In the genomic region with DNA sequence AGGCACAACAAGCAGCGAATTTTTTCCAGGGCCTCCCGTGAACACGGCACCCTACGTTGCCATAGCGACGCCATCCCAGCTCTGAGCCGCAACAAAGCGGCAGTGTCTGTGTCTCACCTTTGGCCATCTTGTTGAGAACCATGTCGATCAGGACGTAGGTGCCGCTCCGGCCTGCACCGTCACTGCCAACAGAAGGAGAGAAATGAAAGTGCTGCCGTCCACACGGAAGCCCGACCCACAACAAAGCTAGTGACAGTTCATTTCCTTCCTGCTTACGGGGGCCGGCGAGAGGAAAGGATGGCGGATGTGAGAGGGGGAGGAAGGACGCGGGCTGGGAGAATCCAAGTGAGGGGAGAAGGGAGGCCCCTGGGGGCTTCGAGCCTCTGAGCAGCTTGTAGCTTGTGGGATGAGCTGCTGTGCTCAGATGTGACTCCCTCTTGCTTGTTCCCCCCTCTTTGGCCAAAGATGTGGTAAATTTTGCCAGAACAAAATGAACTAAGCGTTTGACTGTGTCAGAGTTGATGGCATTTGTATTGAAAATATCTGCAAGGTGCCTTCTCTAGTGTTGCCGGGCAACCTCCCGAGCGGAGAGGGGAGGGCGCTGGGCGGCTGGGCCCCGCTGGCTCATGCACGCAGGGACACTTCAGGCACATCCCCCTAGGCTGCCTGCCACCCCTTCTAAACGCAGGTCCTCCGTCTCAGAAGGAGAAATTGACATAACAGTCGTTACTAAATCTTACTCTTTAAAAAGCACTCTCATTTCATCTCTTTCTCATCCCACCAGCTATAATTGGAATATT, we compare ENCODE assay signal across 8 cellular contexts.
DNase-seq lines count a peak whose midpoint lies in the region; ATAC-seq, FAIRE-seq and TF ChIP-seq lines count a peak whose summit lies in the region.

No MANE protein-coding gene starts in this region.

- DNase-seq in smooth muscle cell of the brain vasculature (ENCODE audit: low read depth, low spot score) (peak; percentile 13), D721Med (ENCODE audit: insufficient read length, low spot score) (no peak)

- peak overlapping the region; percentile 85 for H3K4me3 Mint-ChIP-seq in T-helper 1 cell treated with Interleukin-12 subunit alpha and Interleukin-12 subunit beta and Interleukin-4 antibody, amounts not matched to agents 30 μg/mL and 1 μg/mL, for 36 hours
- peak overlapping the region in 3 of 5 experiments; percentile 77 to 81 (median 80) for H3K4me3 Mint-ChIP-seq in brain

- FAIRE-seq in islet of Langerhans (lab: Jason Lieb, UNC), result peak; percentile 43
- FAIRE-seq in D721Med (lab: Jason Lieb, UNC), result no peak

- peak overlapping the region; percentile 74 for H3K27ac Mint-ChIP-seq in T-helper 1 cell treated with Interleukin-12 subunit alpha and Interleukin-12 subunit beta and Interleukin-4 antibody, amounts not matched to agents 30 μg/mL and 1 μg/mL, for 36 hours
- peak overlapping the region in 4 of 5 experiments; percentile 41 to 97 (median 89) for H3K27ac Mint-ChIP-seq in brain

- ATAC-seq in GM18511 (IDR thresholded peaks at IDR 0.05; ENCODE audit: unreplicated experiment) (peak; percentile 88), HG03342 (IDR thresholded peaks at IDR 0.05; ENCODE audit: unreplicated experiment) (peak; percentile 78), GM18520 (IDR thresholded peaks at IDR 0.05; ENCODE audit: unreplicated experiment) (no peak)

- H3K36me3 Mint-ChIP-seq in T-helper 1 cell treated with Interleukin-12 subunit alpha and Interleukin-12 subunit beta and Interleukin-4 antibody, amounts not matched to agents 30 μg/mL and 1 μg/mL, for 36 hours (ENCODE audit: low read depth), result no peaks in the 10 kb centered on the region
- H3K36me3 Mint-ChIP-seq in brain, result peaks cover 56% of the 10 kb centered on the region

- peaks cover 34% of the 10 kb centered on the region for H3K4me1 Mint-ChIP-seq in T-helper 1 cell treated with Interleukin-12 subunit alpha and Interleukin-12 subunit beta and Interleukin-4 antibody, amounts not matched to agents 30 μg/mL and 1 μg/mL, for 36 hours (ENCODE audit: low read depth)
- peaks cover 73% of the 10 kb centered on the region for H3K4me1 Mint-ChIP-seq in brain

- H3K9me3 Mint-ChIP-seq in T-helper 1 cell treated with Interleukin-12 subunit alpha and Interleukin-12 subunit beta and Interleukin-4 antibody, amounts not matched to agents 30 μg/mL and 1 μg/mL, for 36 hours, result no peaks in the 10 kb centered on the region
- peaks cover 0 to 88% (median 4%) of the 10 kb centered on the region in 5 experiments for H3K9me3 Mint-ChIP-seq in brain

- no peak for TF ChIP-seq CTCF in brain (conservative IDR thresholded peaks at IDR 0.05)
- no peak for TF ChIP-seq CTCF in D721Med (IDR thresholded peaks at IDR 0.05; ENCODE audit: insufficient read depth, missing control alignments)

- peaks cover 11% of the 10 kb centered on the region for H3K27me3 Mint-ChIP-seq in T-helper 1 cell treated with Interleukin-12 subunit alpha and Interleukin-12 subunit beta and Interleukin-4 antibody, amounts not matched to agents 30 μg/mL and 1 μg/mL, for 36 hours (ENCODE audit: low read depth)
- H3K27me3 Mint-ChIP-seq in brain, result no peaks in the 10 kb centered on the region
